Comparison of ENCODE assay signal across 8 cellular contexts in genomic region chr5:158013939-158014338, GRCh38.
DNase-seq lines count a peak whose midpoint lies in the region; ATAC-seq, FAIRE-seq and TF ChIP-seq lines count a peak whose summit lies in the region.

No MANE protein-coding gene starts in this region.

- ATAC-seq in GM21528 (IDR thresholded peaks at IDR 0.05; ENCODE audit: low FRiP score, unreplicated experiment): no peak
- no peak for ATAC-seq in HG02798 (IDR thresholded peaks at IDR 0.05; ENCODE audit: poor library complexity, unreplicated experiment)

- no peaks in the 10 kb centered on the region for H3K36me3 ChIP-seq in BJ (ENCODE audit: control insufficient read depth, insufficient read depth, low read length)
- H3K36me3 ChIP-seq in HUES48 (ENCODE audit: control insufficient read depth, insufficient read depth, low read length): no peaks in the 10 kb centered on the region

- no peak for DNase-seq in BJ (ENCODE audit: low read depth)
- peak; percentile 30 to 57 for DNase-seq in T47D (ENCODE audit: low read depth in 1 of 2, low spot score in 1 of 2)
- DNase-seq in left kidney (ENCODE audit: low read depth, low spot score): peak; percentile 69
- no peak for DNase-seq in activated naive CD4-positive, alpha-beta T cell treated with anti-CD3 and anti-CD28 coated beads, Interleukin-2, amount 50 U/mL, for 16 hours
- no peak for DNase-seq in RCC 7860 (ENCODE audit: low spot score)

- no peaks in the 10 kb centered on the region for H3K9me3 ChIP-seq in HUES48 (ENCODE audit: control insufficient read depth, insufficient read depth, low read length)

- no peak for FAIRE-seq in RCC 7860 (lab: Jason Lieb, UNC)

- CTCF ChIA-PET in BJ (lab: Yijun Ruan, JAX): interaction anchor here (0.7 to 1.1 kb wide), 2 partner anchors 10 to 157 kb away, joined by 3 read pairs; no protein-coding TSS in a partner anchor

- peak; percentile 51 for TF ChIP-seq CTCF in BJ (IDR thresholded peaks at IDR 0.05; ENCODE audit: insufficient read depth, low read depth, low read length)

- peaks cover 25% of the 10 kb centered on the region for H3K4me1 ChIP-seq in HUES48 (ENCODE audit: control insufficient read depth, insufficient read depth, low read length)

- POLR2A ChIA-PET in BJ (lab: Charles Lee): no interaction called here

- no peak overlapping the region for H3K9ac ChIP-seq in HUES48 (ENCODE audit: low read depth, low read length)

- in situ Hi-C loops in T47D (cut with HindIII; ENCODE audit: low pct_unique_long_range_greater_than_20kb, low sequenced_read_pairs): no loop called here

- H3K4me3 ChIP-seq in BJ (ENCODE audit: low read depth, low read length) (no peak overlapping the region), HUES48 (ENCODE audit: low read depth, low read length) (0 out of 2 replicates have a peak overlapping the region, but pooled peaks have one; percentile 39)

- H3K27me3 ChIP-seq in BJ (ENCODE audit: control insufficient read depth, insufficient read depth, low read length) (no peaks in the 10 kb centered on the region), HUES48 (ENCODE audit: control insufficient read depth, insufficient read depth, low read length) (no peaks in the 10 kb centered on the region)

- peak overlapping the region; percentile 78 for H3K27ac ChIP-seq in HUES48 (ENCODE audit: low read depth, low read length)

Comparison
In these comparisons a context has a peak if more than half of its experiments do, and no peak if none do; other contexts are left out.
1. DNase-seq: peak in T47D (2 of 2) and left kidney (single experiment); none in BJ (single experiment), activated naive CD4-positive, alpha-beta T cell treated with anti-CD3 and anti-CD28 coated beads, Interleukin-2, amount 50 U/mL, for 16 hours (single experiment) and RCC 7860 (single experiment).